In the genomic region with DNA sequence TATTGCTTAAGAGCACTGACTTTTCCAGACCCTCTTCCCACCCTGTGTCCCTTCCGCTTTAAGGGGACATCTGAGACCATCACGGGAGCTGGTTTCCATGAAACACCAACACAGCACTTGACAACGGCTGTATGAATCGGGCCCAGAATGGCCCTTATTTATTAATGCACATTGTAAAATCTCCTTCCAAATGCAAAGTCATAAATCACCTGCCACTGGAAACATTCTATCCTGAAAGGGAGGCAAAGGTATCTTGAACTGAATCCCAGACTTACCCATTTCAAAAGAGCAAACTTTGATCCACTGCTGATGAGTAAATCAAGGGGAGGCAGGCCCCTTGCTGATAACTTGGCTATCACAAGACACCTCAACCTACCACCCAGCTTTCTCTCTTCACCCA, we compare ENCODE assay signal across 2 cellular contexts.
TF ChIP-seq lines count a peak whose summit lies in the region.

No MANE protein-coding gene starts in this region.

TF ChIP-seq in GM23338, 12 proteins besides CTCF, POLR2A, EP300 and RAD21:
- TF ChIP-seq EZH2phosphoT487 (IDR thresholded peaks at IDR 0.05; ENCODE audit: unreplicated experiment) (no peak), JUNB (IDR thresholded peaks at IDR 0.05; ENCODE audit: unreplicated experiment) (no peak), ETS1 (IDR thresholded peaks at IDR 0.05) (no peak), NANOG (IDR thresholded peaks at IDR 0.05; ENCODE audit: borderline replicate concordance) (no peak), ZNF462 (CRISPR knock-in tag; IDR thresholded peaks at IDR 0.05) (no peak), STAT1 (IDR thresholded peaks at IDR 0.05; ENCODE audit: unreplicated experiment) (no peak), REST (IDR thresholded peaks at IDR 0.05; ENCODE audit: unreplicated experiment) (no peak), CREB1 (CRISPR knock-in tag; IDR thresholded peaks at IDR 0.05; ENCODE audit: low read depth) (no peak), ZNF331 (CRISPR knock-in tag; IDR thresholded peaks at IDR 0.05; ENCODE audit: low read depth) (no peak), ZNF114 (CRISPR knock-in tag; IDR thresholded peaks at IDR 0.05) (no peak)
TF ChIP-seq in GM23338: peak in this region for 0.

TF ChIP-seq in K562, 482 proteins besides CTCF, POLR2A, EP300 and RAD21:
- TF ChIP-seq, protein P1, sequence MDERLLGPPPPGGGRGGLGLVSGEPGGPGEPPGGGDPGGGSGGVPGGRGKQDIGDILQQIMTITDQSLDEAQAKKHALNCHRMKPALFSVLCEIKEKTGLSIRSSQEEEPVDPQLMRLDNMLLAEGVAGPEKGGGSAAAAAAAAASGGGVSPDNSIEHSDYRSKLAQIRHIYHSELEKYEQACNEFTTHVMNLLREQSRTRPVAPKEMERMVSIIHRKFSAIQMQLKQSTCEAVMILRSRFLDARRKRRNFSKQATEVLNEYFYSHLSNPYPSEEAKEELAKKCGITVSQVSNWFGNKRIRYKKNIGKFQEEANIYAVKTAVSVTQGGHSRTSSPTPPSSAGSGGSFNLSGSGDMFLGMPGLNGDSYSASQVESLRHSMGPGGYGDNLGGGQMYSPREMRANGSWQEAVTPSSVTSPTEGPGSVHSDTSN (CRISPR knock-in tag; IDR thresholded peaks at IDR 0.05; ENCODE audit: low read depth) = no peak
- TF ChIP-seq, protein P1 (tag; conservative IDR thresholded peaks at IDR 0.05; ENCODE audit: low read depth) = peak; percentile 58; the same call in 1 of the 2 replicates
- TF ChIP-seq, protein P2, sequence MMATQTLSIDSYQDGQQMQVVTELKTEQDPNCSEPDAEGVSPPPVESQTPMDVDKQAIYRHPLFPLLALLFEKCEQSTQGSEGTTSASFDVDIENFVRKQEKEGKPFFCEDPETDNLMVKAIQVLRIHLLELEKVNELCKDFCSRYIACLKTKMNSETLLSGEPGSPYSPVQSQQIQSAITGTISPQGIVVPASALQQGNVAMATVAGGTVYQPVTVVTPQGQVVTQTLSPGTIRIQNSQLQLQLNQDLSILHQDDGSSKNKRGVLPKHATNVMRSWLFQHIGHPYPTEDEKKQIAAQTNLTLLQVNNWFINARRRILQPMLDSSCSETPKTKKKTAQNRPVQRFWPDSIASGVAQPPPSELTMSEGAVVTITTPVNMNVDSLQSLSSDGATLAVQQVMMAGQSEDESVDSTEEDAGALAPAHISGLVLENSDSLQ (IDR thresholded peaks at IDR 0.05) = peak; percentile 45; the same call in 1 of the 2 replicates
- peak; percentile 66 for TF ChIP-seq MEIS2 (IDR thresholded peaks at IDR 0.05; ENCODE audit: partially characterized antibody)
- TF ChIP-seq, protein P3, sequence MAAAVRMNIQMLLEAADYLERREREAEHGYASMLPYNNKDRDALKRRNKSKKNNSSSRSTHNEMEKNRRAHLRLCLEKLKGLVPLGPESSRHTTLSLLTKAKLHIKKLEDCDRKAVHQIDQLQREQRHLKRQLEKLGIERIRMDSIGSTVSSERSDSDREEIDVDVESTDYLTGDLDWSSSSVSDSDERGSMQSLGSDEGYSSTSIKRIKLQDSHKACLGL (CRISPR knock-in tag; IDR thresholded peaks at IDR 0.05; ENCODE audit: borderline replicate concordance, poor library complexity, severe bottlenecking) = no peak
TF ChIP-seq in K562: peak in this region for 3.
